ENCODE assay signal across 17 cellular contexts in genomic region chr7:3923307-3923918, GRCh38.
DNase-seq lines count a peak whose midpoint lies in the region; ATAC-seq and TF ChIP-seq lines count a peak whose summit lies in the region.
"Had no signal": no experiment of that assay in that cellular context is flagged by ENCODE, and none has a peak within 500 bp of the region (broad histone marks: within the 10 kb centered on the region; RNA-seq: fewer than 3 reads in every experiment).

No MANE protein-coding gene starts in this region.

- 73 to 83% methylated on average over 9 to 10 of the region's 10 CpGs for WGBS in upper lobe of left lung, 2 donors

- no peaks in the 10 kb centered on the region for H3K27me3 ChIP-seq in upper lobe of left lung
- H3K27me3 ChIP-seq: BLaER1 treated with 17β-estradiol and CSF1 and Interleukin-3, amounts not matched to agents 10 nM and 100 nM had no signal

- intact Hi-C loops in sciatic nerve (cut with DNase I), result no loop called here

- peaks cover 18% of the 10 kb centered on the region for H3K27me3 Mint-ChIP-seq in glutamatergic neuron (ENCODE audit: unreplicated experiment)
- H3K27me3 Mint-ChIP-seq: CD4-positive, alpha-beta T cell had no signal

- no peak overlapping the region for H3K27ac ChIP-seq in upper lobe of left lung
- H3K27ac ChIP-seq: BLaER1 treated with 17β-estradiol and CSF1 and Interleukin-3, amounts not matched to agents 10 nM and 100 nM had no signal

- H3K36me3 Mint-ChIP-seq in glutamatergic neuron (ENCODE audit: unreplicated experiment), result peaks cover 10% of the 10 kb centered on the region

- H3K4me3 ChIP-seq in upper lobe of left lung, result no peak overlapping the region
- H3K4me3 ChIP-seq: BLaER1 treated with 17β-estradiol and CSF1 and Interleukin-3, amounts not matched to agents 10 nM and 100 nM had no signal

- peaks cover 18% of the 10 kb centered on the region for H3K9me3 Mint-ChIP-seq in glutamatergic neuron (ENCODE audit: unreplicated experiment)
- H3K9me3 Mint-ChIP-seq: CD4-positive, alpha-beta T cell had no signal

- ATAC-seq in upper lobe of left lung (ENCODE audit: low FRiP score in 2 of 2), result peak; percentile 33 to 72
- ATAC-seq in GM21786 (IDR thresholded peaks at IDR 0.05; ENCODE audit: unreplicated experiment), result no peak
- ATAC-seq in sciatic nerve, result no peak

- H3K36me3 ChIP-seq in upper lobe of left lung, result no peaks in the 10 kb centered on the region
- H3K36me3 ChIP-seq: BLaER1 treated with 17β-estradiol and CSF1 and Interleukin-3, amounts not matched to agents 10 nM and 100 nM had no signal

- peaks cover 44% of the 10 kb centered on the region for H3K4me1 Mint-ChIP-seq in glutamatergic neuron (ENCODE audit: low read depth, unreplicated experiment)

- TF ChIP-seq CTCF in glutamatergic neuron (IDR thresholded peaks at IDR 0.05; ENCODE audit: partially characterized antibody, unreplicated experiment) (no peak), upper lobe of left lung (IDR thresholded peaks at IDR 0.05) (no peak), GM10248 (IDR thresholded peaks at IDR 0.05; ENCODE audit: control extremely low read depth, extremely low read depth, low read depth, missing control alignments) (no peak)

- H3K4me3 Mint-ChIP-seq in glutamatergic neuron (ENCODE audit: unreplicated experiment), result peak overlapping the region; percentile 23
- H3K4me3 Mint-ChIP-seq: CD4-positive, alpha-beta T cell; H9 had no signal

- no peak for TF ChIP-seq POLR2A in upper lobe of left lung (IDR thresholded peaks at IDR 0.05)

- no peak for TF ChIP-seq EP300 in upper lobe of left lung (IDR thresholded peaks at IDR 0.05)

- CTCF ChIA-PET in GM10248 (lab: Yijun Ruan, JAX), result no interaction called here

- no peaks in the 10 kb centered on the region for H3K9me3 ChIP-seq in upper lobe of left lung

- DNase-seq in DMS79 treated with DMSO at 0.1 percent for 48 hours (lab: John Stamatoyannopoulos, UW) (peak; percentile 9), glutamatergic neuron (no peak), mesenteric fat pad (ENCODE audit: low spot score) (peak; percentile 60), upper lobe of left lung (peak in 1 of 2 donors; percentile 38), RPMI8226 (no peak), GM10248 (ENCODE audit: extremely low spot score) (no peak), sciatic nerve (ENCODE audit: low spot score) (no peak)
- DNase-seq: ACHN; Calu3; CD4-positive, alpha-beta T cell; DMS 273 treated with DMSO at 0.1 percent for 48 hours; EL; GOT3; H9; IMR-90 had no signal

- peak overlapping the region; percentile 49 for H3K27ac Mint-ChIP-seq in glutamatergic neuron (ENCODE audit: unreplicated experiment)
- H3K27ac Mint-ChIP-seq: CD4-positive, alpha-beta T cell had no signal

- H3K4me1 ChIP-seq in upper lobe of left lung, result peaks cover 0 to 11% (median 2%) of the 10 kb centered on the region in 4 donors

- POLR2A ChIA-PET in GM10248 (lab: Yijun Ruan, JAX), result no interaction called here

Comparison
In these comparisons a context has a peak if more than half of its experiments do, and no peak if none do; other contexts are left out.
1. DNase-seq: peak in DMS79 treated with DMSO at 0.1 percent for 48 hours (single experiment) and mesenteric fat pad (single experiment); none in glutamatergic neuron (single experiment), RPMI8226 (single experiment), GM10248 (single experiment) and sciatic nerve (single experiment).
2. ATAC-seq: peak in upper lobe of left lung (2 of 2); none in GM21786 (single experiment) and sciatic nerve (single experiment).